In the genomic region with DNA sequence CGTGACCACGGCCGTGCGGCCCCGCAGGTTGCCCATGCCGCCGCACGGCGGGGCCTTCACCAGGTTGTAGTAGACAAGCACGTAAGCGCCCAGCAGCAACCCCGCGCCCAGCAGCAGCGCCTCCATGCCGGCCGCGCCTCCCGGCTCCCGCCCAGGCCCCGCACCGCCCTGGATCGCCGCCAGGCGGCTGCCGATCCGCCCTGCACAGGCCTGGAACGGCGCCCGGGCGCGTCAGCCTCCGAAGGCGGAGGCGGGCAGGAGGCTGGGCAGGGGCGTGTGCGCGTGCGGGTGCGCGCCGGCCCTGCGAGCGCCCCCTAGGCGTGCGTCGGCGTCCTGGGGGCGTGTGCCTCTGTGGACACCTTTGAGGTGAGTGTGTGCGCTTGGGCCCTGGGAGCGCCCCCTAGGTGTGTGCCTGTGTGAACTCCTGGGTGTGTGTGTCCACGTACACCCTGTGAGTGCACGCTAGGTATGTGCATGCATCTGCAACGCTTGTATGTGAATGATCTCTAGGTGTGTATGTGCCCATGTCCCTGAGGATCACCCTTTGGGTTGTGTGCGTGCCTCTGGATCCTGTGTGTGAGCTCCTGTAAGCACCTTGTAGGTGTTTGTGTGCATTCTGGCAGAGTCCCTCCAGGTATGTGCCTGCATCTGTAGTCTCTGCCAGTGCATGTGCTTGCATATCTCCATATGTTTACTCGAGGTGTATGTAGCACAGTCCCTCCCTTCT, we compare ENCODE assay signal across 8 cellular contexts. TPM values are rescaled to one million over a fixed set of nuclear protein-coding genes. Genes with fewer than 3 reads are reported as not detected.
A peak's percentile ranks its signal among the peaks of the same experiment; 100 is the strongest.
DNase-seq lines count a peak whose midpoint lies in the region; ATAC-seq and TF ChIP-seq lines count a peak whose summit lies in the region.

A gene with protein sequence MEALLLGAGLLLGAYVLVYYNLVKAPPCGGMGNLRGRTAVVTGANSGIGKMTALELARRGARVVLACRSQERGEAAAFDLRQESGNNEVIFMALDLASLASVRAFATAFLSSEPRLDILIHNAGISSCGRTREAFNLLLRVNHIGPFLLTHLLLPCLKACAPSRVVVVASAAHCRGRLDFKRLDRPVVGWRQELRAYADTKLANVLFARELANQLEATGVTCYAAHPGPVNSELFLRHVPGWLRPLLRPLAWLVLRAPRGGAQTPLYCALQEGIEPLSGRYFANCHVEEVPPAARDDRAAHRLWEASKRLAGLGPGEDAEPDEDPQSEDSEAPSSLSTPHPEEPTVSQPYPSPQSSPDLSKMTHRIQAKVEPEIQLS (minus strand): TSS at position 261 of the 727 bp plus-strand sequence. CDS start 135 bp downstream, at position 126.

- peak; percentile 88 for TF ChIP-seq CTCF in epithelial cell of proximal tubule (conservative IDR thresholded peaks at IDR 0.05; ENCODE audit: low read depth, low read length)

- peak within 1 kb of the TSS; percentile 70 to 85 for H3K27ac ChIP-seq in mucosa of rectum (ENCODE audit: low read depth in 2 of 2, low read length in 2 of 2)

- peaks cover 16 to 17% of the 10 kb centered on the region in 2 donors for H3K36me3 ChIP-seq in mucosa of rectum (ENCODE audit: control insufficient read depth in 2 of 2, insufficient read depth in 2 of 2, low read length in 2 of 2)

- no peaks in the 10 kb centered on the region for H3K9me3 ChIP-seq in mucosa of rectum (ENCODE audit: control insufficient read depth in 2 of 2, low read length in 2 of 2)

- peak; percentile 69 for ATAC-seq in GM21576 (IDR thresholded peaks at IDR 0.05; ENCODE audit: unreplicated experiment)

- no peaks in the 10 kb centered on the region for H3K27me3 ChIP-seq in mucosa of rectum (ENCODE audit: control insufficient read depth in 2 of 2, insufficient read depth in 2 of 2, low read length in 2 of 2)

- TF ChIP-seq RAD21 in Ishikawa (IDR thresholded peaks at IDR 0.05; ENCODE audit: low read depth) = peak; percentile 53; the same call in 1 of the 2 replicates

- H3K4me3 ChIP-seq in epithelial cell of proximal tubule (ENCODE audit: low read depth, low read length) = peak within 1 kb of the TSS; percentile 74
- peak within 1 kb of the TSS; percentile 65 to 82 for H3K4me3 ChIP-seq in mucosa of rectum (ENCODE audit: low read length in 2 of 2)

- DNase-seq in DMS114 treated with DMSO at 0.1 percent for 48 hours (lab: John Stamatoyannopoulos, UW; ENCODE audit: unreplicated experiment) (peak; percentile 66), OCI-M1 (lab: John Stamatoyannopoulos, UW) (peak; percentile 99), epithelial cell of proximal tubule (ENCODE audit: low read depth) (no peak)
- DNase-seq in activated T-cell treated with anti-CD3 and anti-CD28 coated beads, Interleukin-2, amount 50 U/mL, for 1 hour = peak; percentile 98
- peak; percentile 82 to 84 for DNase-seq in stimulated activated CD8-positive, alpha-beta memory T cell treated with anti-CD3 and anti-CD28 coated beads, Interleukin-7, amount 100 ng/mL, for 1 hour (ENCODE audit: low read depth in 2 of 2)

- peak within 1 kb of the TSS; percentile 72 to 74 for H3K9ac ChIP-seq in mucosa of rectum (ENCODE audit: low read depth in 1 of 2, low read length in 2 of 2)

- no peak; the same call in 1 of the 2 replicates for TF ChIP-seq EP300 in Ishikawa (IDR thresholded peaks at IDR 0.05; ENCODE audit: borderline replicate concordance)

- peaks cover 21 to 28% of the 10 kb centered on the region in 2 donors for H3K4me1 ChIP-seq in mucosa of rectum (ENCODE audit: control insufficient read depth in 2 of 2, insufficient read depth in 2 of 2, low read length in 2 of 2)

TF ChIP-seq in Ishikawa, 13 proteins besides CTCF, POLR2A, EP300 and RAD21:
- TF ChIP-seq NFIC (IDR thresholded peaks at IDR 0.05) = peak; percentile 92
- TF ChIP-seq TCF12 (IDR thresholded peaks at IDR 0.05; ENCODE audit: low read depth) = peak; percentile 54
- TF ChIP-seq MAX (IDR thresholded peaks at IDR 0.05) = peak; percentile 92
- TF ChIP-seq, protein P1, sequence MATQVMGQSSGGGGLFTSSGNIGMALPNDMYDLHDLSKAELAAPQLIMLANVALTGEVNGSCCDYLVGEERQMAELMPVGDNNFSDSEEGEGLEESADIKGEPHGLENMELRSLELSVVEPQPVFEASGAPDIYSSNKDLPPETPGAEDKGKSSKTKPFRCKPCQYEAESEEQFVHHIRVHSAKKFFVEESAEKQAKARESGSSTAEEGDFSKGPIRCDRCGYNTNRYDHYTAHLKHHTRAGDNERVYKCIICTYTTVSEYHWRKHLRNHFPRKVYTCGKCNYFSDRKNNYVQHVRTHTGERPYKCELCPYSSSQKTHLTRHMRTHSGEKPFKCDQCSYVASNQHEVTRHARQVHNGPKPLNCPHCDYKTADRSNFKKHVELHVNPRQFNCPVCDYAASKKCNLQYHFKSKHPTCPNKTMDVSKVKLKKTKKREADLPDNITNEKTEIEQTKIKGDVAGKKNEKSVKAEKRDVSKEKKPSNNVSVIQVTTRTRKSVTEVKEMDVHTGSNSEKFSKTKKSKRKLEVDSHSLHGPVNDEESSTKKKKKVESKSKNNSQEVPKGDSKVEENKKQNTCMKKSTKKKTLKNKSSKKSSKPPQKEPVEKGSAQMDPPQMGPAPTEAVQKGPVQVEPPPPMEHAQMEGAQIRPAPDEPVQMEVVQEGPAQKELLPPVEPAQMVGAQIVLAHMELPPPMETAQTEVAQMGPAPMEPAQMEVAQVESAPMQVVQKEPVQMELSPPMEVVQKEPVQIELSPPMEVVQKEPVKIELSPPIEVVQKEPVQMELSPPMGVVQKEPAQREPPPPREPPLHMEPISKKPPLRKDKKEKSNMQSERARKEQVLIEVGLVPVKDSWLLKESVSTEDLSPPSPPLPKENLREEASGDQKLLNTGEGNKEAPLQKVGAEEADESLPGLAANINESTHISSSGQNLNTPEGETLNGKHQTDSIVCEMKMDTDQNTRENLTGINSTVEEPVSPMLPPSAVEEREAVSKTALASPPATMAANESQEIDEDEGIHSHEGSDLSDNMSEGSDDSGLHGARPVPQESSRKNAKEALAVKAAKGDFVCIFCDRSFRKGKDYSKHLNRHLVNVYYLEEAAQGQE (IDR thresholded peaks at IDR 0.05; ENCODE audit: low read depth) = no peak
- no peak for TF ChIP-seq YY1 (IDR thresholded peaks at IDR 0.05; ENCODE audit: low read depth)
- no peak; the same call in 1 of the 2 replicates for TF ChIP-seq ZBTB7A (IDR thresholded peaks at IDR 0.05; ENCODE audit: low read depth)
- TF ChIP-seq EGR1 (IDR thresholded peaks at IDR 0.05) = peak; percentile 92

RNA-seq across cellular contexts. Expression of the gene that starts here (rescaled TPM):
- total RNA-seq in epithelial cell of proximal tubule = 14.0 and 18.0 TPM in 2 replicates
